Comparison of ENCODE assay signal across 28 cellular contexts in genomic region chr2:176293334-176293733, GRCh38. TPM values are rescaled to one million over a fixed set of nuclear protein-coding genes. Genes with fewer than 3 reads are reported as not detected.
DNase-seq lines count a peak whose midpoint lies in the region; TF ChIP-seq lines count a peak whose summit lies in the region.
"Had no signal": no experiment of that assay in that cellular context is flagged by ENCODE, and none has a peak within 500 bp of the region (broad histone marks: within the 10 kb centered on the region; RNA-seq: fewer than 3 reads in every experiment).

No MANE protein-coding gene starts in this region.

- H3K9me3 Mint-ChIP-seq in glutamatergic neuron (ENCODE audit: unreplicated experiment) (peaks cover 1% of the 10 kb centered on the region), nephron progenitor cell (no peaks in the 10 kb centered on the region)
- H3K9me3 Mint-ChIP-seq: CD14-positive monocyte; CD8-positive, alpha-beta memory T cell; IgD-negative memory B cell had no signal

- no peaks in the 10 kb centered on the region for H3K27me3 ChIP-seq in hepatocyte
- H3K27me3 ChIP-seq: BE2C had no signal

- H3K27ac Mint-ChIP-seq in glutamatergic neuron (ENCODE audit: unreplicated experiment): peak overlapping the region; percentile 94
- peak overlapping the region; percentile 58 for H3K27ac Mint-ChIP-seq in nephron progenitor cell
- H3K27ac Mint-ChIP-seq: CD14-positive monocyte; CD8-positive, alpha-beta memory T cell; IgD-negative memory B cell had no signal

- no peaks in the 10 kb centered on the region for H3K9me3 ChIP-seq in hepatocyte (ENCODE audit: low read depth)
- H3K9me3 ChIP-seq: BE2C had no signal

- H4K20me1 ChIP-seq in hepatocyte (ENCODE audit: insufficient read depth, poor library complexity, severe bottlenecking): peaks cover 40% of the 10 kb centered on the region

- no peak overlapping the region for H2AFZ ChIP-seq in hepatocyte

- H3K27me3 Mint-ChIP-seq in glutamatergic neuron (ENCODE audit: unreplicated experiment) (no peaks in the 10 kb centered on the region), nephron progenitor cell (ENCODE audit: low read depth, poor library complexity) (peaks cover 4% of the 10 kb centered on the region)
- H3K27me3 Mint-ChIP-seq: CD8-positive, alpha-beta memory T cell; IgD-negative memory B cell had no signal

- no peaks in the 10 kb centered on the region for H3K36me3 ChIP-seq in hepatocyte (replicated peaks; ENCODE audit: insufficient read depth, low read depth)
- H3K36me3 ChIP-seq: BE2C had no signal

- no peak overlapping the region for H3K27ac ChIP-seq in hepatocyte
- H3K27ac ChIP-seq: SK-N-MC had no signal

- DNase-seq in NCI-H2171 treated with DMSO at 0.1 percent for 48 hours (lab: John Stamatoyannopoulos, UW) (peak; percentile 34), NCI-H2171 (lab: John Stamatoyannopoulos, UW) (no peak), NCI-H748 (lab: John Stamatoyannopoulos, UW; ENCODE audit: unreplicated experiment) (peak; percentile 57), glutamatergic neuron (peak; percentile 28), nephron progenitor cell (no peak), NCI-H2196 (lab: John Stamatoyannopoulos, UW; ENCODE audit: unreplicated experiment) (no peak), hepatocyte (ENCODE audit: low spot score) (no peak), glomerular visceral epithelial cell (ENCODE audit: extremely low spot score) (no peak)
- DNase-seq: 8988T; ACHN; BE2C; CD8-positive, alpha-beta memory T cell; DMS 273 treated with DMSO at 0.1 percent for 48 hours; DMS79; EL; GDM1; HCEC 1CT; NCI-H1048; NCI-H1417; NCI-H187; NCI-H2081 treated with DMSO at 0.1 percent for 48 hours; NCI-H2227 treated with DMSO at 0.1 percent for 48 hours; OCI-M1; SIG-M5 had no signal

- no peak overlapping the region for H3K4me2 ChIP-seq in hepatocyte

- H3K4me1 Mint-ChIP-seq in glutamatergic neuron (ENCODE audit: low read depth, unreplicated experiment) (peaks cover 10% of the 10 kb centered on the region), nephron progenitor cell (peaks cover 59% of the 10 kb centered on the region)
- H3K4me1 Mint-ChIP-seq: CD14-positive monocyte had no signal

- H3K36me3 Mint-ChIP-seq in glutamatergic neuron (ENCODE audit: unreplicated experiment): no peaks in the 10 kb centered on the region
- peaks cover 3% of the 10 kb centered on the region for H3K36me3 Mint-ChIP-seq in nephron progenitor cell (ENCODE audit: low read depth)

- H3K4me3 ChIP-seq in hepatocyte: no peak overlapping the region
- H3K4me3 ChIP-seq: GM12878, SK-N-MC had no signal

- H3K9me2 ChIP-seq in hepatocyte (replicated peaks; ENCODE audit: insufficient read depth): no peaks in the 10 kb centered on the region

- TF ChIP-seq CTCF in glutamatergic neuron (IDR thresholded peaks at IDR 0.05; ENCODE audit: partially characterized antibody, unreplicated experiment) (no peak), nephron progenitor cell (IDR thresholded peaks at IDR 0.05) (no peak), hepatocyte (IDR thresholded peaks at IDR 0.05; ENCODE audit: poor library complexity) (no peak)

- H3K4me1 ChIP-seq in hepatocyte (ENCODE audit: insufficient read depth): no peaks in the 10 kb centered on the region
- H3K4me1 ChIP-seq: BE2C had no signal

- WGBS in hepatocyte (ENCODE audit: low lambda C conversion rate, missing lambda C conversion rate): 78% methylated on average over 3 of the region's 3 CpGs

- H3K4me3 Mint-ChIP-seq in glutamatergic neuron (ENCODE audit: unreplicated experiment) (peak overlapping the region; percentile 69), nephron progenitor cell (no peak overlapping the region)
- H3K4me3 Mint-ChIP-seq: CD14-positive monocyte; CD8-positive, alpha-beta memory T cell; IgD-negative memory B cell had no signal

- peaks cover 60% of the 10 kb centered on the region for H3K79me2 ChIP-seq in hepatocyte

RNA-seq across cellular contexts. Expression of gene MTX2, which starts 24.1 kb away (rescaled TPM):
- total RNA-seq in glutamatergic neuron (ENCODE audit: unreplicated experiment) (35.7 TPM), hepatocyte (38.6 and 42.5 TPM in 2 replicates)
- polyA plus RNA-seq in hepatocyte: 54.8 and 61.5 TPM in 2 replicates

Comparison
In these comparisons a context has a peak if more than half of its experiments do, and no peak if none do; other contexts are left out.
1. DNase-seq: peak in NCI-H2171 treated with DMSO at 0.1 percent for 48 hours (single experiment), NCI-H748 (single experiment) and glutamatergic neuron (single experiment); none in NCI-H2171 (single experiment), nephron progenitor cell (single experiment), NCI-H2196 (single experiment), hepatocyte (single experiment) and glomerular visceral epithelial cell (single experiment).